Comparison of ENCODE assay signal across 23 cellular contexts in genomic region chr1:198151688-198152087, GRCh38. TPM values are rescaled to one million over a fixed set of nuclear protein-coding genes. Genes with fewer than 3 reads are reported as not detected.
DNase-seq lines count a peak whose midpoint lies in the region; ATAC-seq and TF ChIP-seq lines count a peak whose summit lies in the region.
"Had no signal": no experiment of that assay in that cellular context is flagged by ENCODE, and none has a peak within 500 bp of the region (broad histone marks: within the 10 kb centered on the region; RNA-seq: fewer than 3 reads in every experiment).

No MANE protein-coding gene starts in this region.

- H3K4me3 ChIP-seq in choroid plexus epithelial cell (ENCODE audit: low read depth, low read length) (no peak overlapping the region), coronary artery (no peak overlapping the region)
- H3K4me3 ChIP-seq: BLaER1 treated with 17β-estradiol and CSF1 and Interleukin-3, amounts not matched to agents 10 nM and 100 nM; left lung; SJSA1; tibial nerve had no signal

- DNase-seq in NCI-H2029 (lab: John Stamatoyannopoulos, UW) (peak; percentile 15), NCI-H2029 treated with DMSO at 0.1 percent for 48 hours (lab: John Stamatoyannopoulos, UW) (no peak), M059J (ENCODE audit: low read depth) (peak; percentile 38), choroid plexus epithelial cell (ENCODE audit: low read depth) (peak; percentile 54), renal cortical epithelial cell (ENCODE audit: low read depth) (peak; percentile 76), COLO829 (ENCODE audit: low spot score) (no peak), coronary artery (ENCODE audit: low spot score) (no peak)
- DNase-seq: activated CD4-positive, alpha-beta memory T cell treated with anti-CD3 and anti-CD28 coated beads for 36 hours; activated effector memory CD4-positive, alpha-beta T cell treated with Interleukin-2 at 50 U/mL for 16 hours; cortex of kidney; KBM-7; left lung; midbrain; natural killer cell; NCI-H1930; right cardiac atrium; stimulated activated CD4-positive, alpha-beta T cell treated with anti-CD3 and anti-CD28 coated beads, Interleukin-12 subunit alpha, Interleukin-12 subunit beta, amount 100 ng/mL, for 4 hours; T-helper 2 cell had no signal

- TF ChIP-seq CTCF in choroid plexus epithelial cell (conservative IDR thresholded peaks at IDR 0.05; ENCODE audit: low read depth, low read length) = no peak
- TF ChIP-seq CTCF in coronary artery (IDR thresholded peaks at IDR 0.05) = no peak

- H3K27ac ChIP-seq in coronary artery = no peak overlapping the region
- H3K27ac ChIP-seq: BLaER1 treated with 17β-estradiol and CSF1 and Interleukin-3, amounts not matched to agents 10 nM and 100 nM; left lung; SJSA1; tibial nerve had no signal

- ATAC-seq in GM18907 (IDR thresholded peaks at IDR 0.05; ENCODE audit: unreplicated experiment) = no peak
- ATAC-seq: HCT116, left lung, natural killer cell, right cardiac atrium had no signal

RNA-seq across cellular contexts. Expression of gene NEK7, which starts 5.1 kb away (rescaled TPM):
- 181 and 192 TPM in 2 replicates for total RNA-seq in M059J (2014; rRNA removed; shearing (Covaris generic))
- total RNA-seq in renal cortical epithelial cell = 59.1 and 84.0 TPM in 2 replicates

Comparison
In these comparisons a context has a peak if more than half of its experiments do, and no peak if none do; other contexts are left out.
1. DNase-seq: peak in NCI-H2029 (single experiment), M059J (single experiment), choroid plexus epithelial cell (single experiment) and renal cortical epithelial cell (single experiment); none in NCI-H2029 treated with DMSO at 0.1 percent for 48 hours (single experiment), COLO829 (single experiment) and coronary artery (single experiment).